ENCODE assay signal across 2 cellular contexts in the genomic region with DNA sequence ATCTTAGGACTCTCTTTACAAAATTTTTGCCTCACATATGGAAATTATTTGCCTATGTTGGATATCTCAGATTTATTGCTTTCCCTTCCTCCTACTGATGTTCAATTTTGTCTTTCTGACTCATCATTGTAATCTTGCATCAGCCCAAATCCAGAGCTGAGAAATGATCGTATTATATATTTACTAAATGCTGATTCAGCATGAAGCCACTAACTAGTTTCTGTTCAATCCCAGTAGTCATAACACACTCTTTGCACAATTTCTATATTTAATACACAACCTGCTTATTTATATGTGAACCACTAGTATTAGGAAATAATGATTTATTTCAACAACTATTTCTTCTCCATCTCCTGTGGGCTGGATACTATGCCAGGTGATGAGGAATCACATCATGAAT.
TF ChIP-seq lines count a peak whose summit lies in the region.

No MANE protein-coding gene starts in this region.

TF ChIP-seq in GM23338, 12 proteins besides CTCF, POLR2A, EP300 and RAD21:
- TF ChIP-seq, protein P1, sequence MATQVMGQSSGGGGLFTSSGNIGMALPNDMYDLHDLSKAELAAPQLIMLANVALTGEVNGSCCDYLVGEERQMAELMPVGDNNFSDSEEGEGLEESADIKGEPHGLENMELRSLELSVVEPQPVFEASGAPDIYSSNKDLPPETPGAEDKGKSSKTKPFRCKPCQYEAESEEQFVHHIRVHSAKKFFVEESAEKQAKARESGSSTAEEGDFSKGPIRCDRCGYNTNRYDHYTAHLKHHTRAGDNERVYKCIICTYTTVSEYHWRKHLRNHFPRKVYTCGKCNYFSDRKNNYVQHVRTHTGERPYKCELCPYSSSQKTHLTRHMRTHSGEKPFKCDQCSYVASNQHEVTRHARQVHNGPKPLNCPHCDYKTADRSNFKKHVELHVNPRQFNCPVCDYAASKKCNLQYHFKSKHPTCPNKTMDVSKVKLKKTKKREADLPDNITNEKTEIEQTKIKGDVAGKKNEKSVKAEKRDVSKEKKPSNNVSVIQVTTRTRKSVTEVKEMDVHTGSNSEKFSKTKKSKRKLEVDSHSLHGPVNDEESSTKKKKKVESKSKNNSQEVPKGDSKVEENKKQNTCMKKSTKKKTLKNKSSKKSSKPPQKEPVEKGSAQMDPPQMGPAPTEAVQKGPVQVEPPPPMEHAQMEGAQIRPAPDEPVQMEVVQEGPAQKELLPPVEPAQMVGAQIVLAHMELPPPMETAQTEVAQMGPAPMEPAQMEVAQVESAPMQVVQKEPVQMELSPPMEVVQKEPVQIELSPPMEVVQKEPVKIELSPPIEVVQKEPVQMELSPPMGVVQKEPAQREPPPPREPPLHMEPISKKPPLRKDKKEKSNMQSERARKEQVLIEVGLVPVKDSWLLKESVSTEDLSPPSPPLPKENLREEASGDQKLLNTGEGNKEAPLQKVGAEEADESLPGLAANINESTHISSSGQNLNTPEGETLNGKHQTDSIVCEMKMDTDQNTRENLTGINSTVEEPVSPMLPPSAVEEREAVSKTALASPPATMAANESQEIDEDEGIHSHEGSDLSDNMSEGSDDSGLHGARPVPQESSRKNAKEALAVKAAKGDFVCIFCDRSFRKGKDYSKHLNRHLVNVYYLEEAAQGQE (IDR thresholded peaks at IDR 0.05; ENCODE audit: unreplicated experiment): no peak
- no peak for TF ChIP-seq STAT1 (IDR thresholded peaks at IDR 0.05; ENCODE audit: unreplicated experiment)

TF ChIP-seq in H1, 55 proteins besides CTCF, POLR2A, EP300 and RAD21:
- no peak for TF ChIP-seq POLR2AphosphoS5 (IDR thresholded peaks at IDR 0.05; ENCODE audit: low read depth, low read length)
- TF ChIP-seq NANOG (IDR thresholded peaks at IDR 0.05; ENCODE audit: insufficient read depth, low read depth, low read length, poor library complexity, severe bottlenecking): no peak
- TF ChIP-seq HDAC6 (IDR thresholded peaks at IDR 0.05; ENCODE audit: low read depth, low read length): no peak
- no peak for TF ChIP-seq SUZ12 (IDR thresholded peaks at IDR 0.05; ENCODE audit: low read length)
- TF ChIP-seq MAFK (IDR thresholded peaks at IDR 0.05; ENCODE audit: low read depth, low read length): peak; percentile 73; the same call in 1 of the 2 replicates
